In genomic region chr11:108111126-108111525, GRCh38 we compare ENCODE assay signal across 26 cellular contexts. TPM values are rescaled to one million over a fixed set of nuclear protein-coding genes. Genes with fewer than 3 reads are reported as not detected.
A peak's percentile ranks its signal among the peaks of the same experiment; 100 is the strongest.
DNase-seq lines count a peak whose midpoint lies in the region; ATAC-seq, FAIRE-seq and TF ChIP-seq lines count a peak whose summit lies in the region.
"Had no signal": no experiment of that assay in that cellular context is flagged by ENCODE, and none has a peak within 500 bp of the region (broad histone marks: within the 10 kb centered on the region; RNA-seq: fewer than 3 reads in every experiment).

No MANE protein-coding gene starts in this region.

- no peak for TF ChIP-seq CTCF in WTC11 (IDR thresholded peaks at IDR 0.05)

- H3K27ac Mint-ChIP-seq in activated naive CD8-positive, alpha-beta T cell, result peak overlapping the region; percentile 2
- no peak overlapping the region for H3K27ac Mint-ChIP-seq in activated naive CD8-positive, alpha-beta T cell treated with anti-CD3 and anti-CD28 coated beads for 36 hours
- H3K27ac Mint-ChIP-seq in WTC11, result no peak overlapping the region
- peak overlapping the region in 8 of 10 donors; percentile 11 to 63 (median 38) for H3K27ac Mint-ChIP-seq in naive thymus-derived CD8-positive, alpha-beta T cell
- H3K27ac Mint-ChIP-seq: T-helper 1 cell treated with Interleukin-12 subunit alpha and Interleukin-12 subunit beta and Interleukin-4 antibody, amounts not matched to agents 30 μg/mL and 1 μg/mL, for 36 hours had no signal

- FAIRE-seq in GM19239 (lab: Jason Lieb, UNC), result peak; percentile 11
- no peak for FAIRE-seq in RCC 7860 (lab: Jason Lieb, UNC)
- FAIRE-seq: bronchial epithelial cell, GM18507, pancreas had no signal

- CTCF ChIA-PET in WTC11 (lab: Charles Lee), result no interaction called here

- no peak for DNase-seq in activated naive CD8-positive, alpha-beta T cell treated with anti-CD3 and anti-CD28 coated beads for 36 hours
- DNase-seq in GM19239 (ENCODE audit: insufficient read length, low spot score) (no peak), WTC11 (ENCODE audit: low spot score) (no peak), RCC 7860 (ENCODE audit: low spot score) (no peak)
- DNase-seq in naive thymus-derived CD8-positive, alpha-beta T cell, result no peak
- no peak for DNase-seq in stimulated activated CD4-positive, alpha-beta T cell treated with anti-CD3 and anti-CD28 coated beads, Interleukin-4, amount 100 ng/mL, for 24 hours
- DNase-seq: activated CD4-positive, alpha-beta T cell treated with anti-CD3 and anti-CD28 coated beads for 4 hours; activated CD8-positive, alpha-beta memory T cell treated with anti-CD3 and anti-CD28 coated beads, Interleukin-2, amount 50 U/mL, for 48 hours; amygdala; C1 segment of cervical spinal cord; cortex of kidney; esophagus squamous epithelium; gastrocnemius medialis; hypothalamus; left lung; NCI-H1417 treated with DMSO at 0.1 percent for 48 hours; NCI-H2081 treated with DMSO at 0.1 percent for 48 hours; NCI-H510A; NK-92 treated with Interleukin-12 subunit alpha and Interleukin-12 subunit beta, amount 100 ng/mL, for 24 hours; pancreas; right cardiac atrium had no signal

- POLR2A ChIA-PET in WTC11 (lab: Charles Lee), result no interaction called here
- POLR2A ChIA-PET in naive thymus-derived CD8-positive, alpha-beta T cell (lab: Charles Lee), result no interaction called here

- H3K4me1 Mint-ChIP-seq in activated naive CD8-positive, alpha-beta T cell (ENCODE audit: low read depth), result no peaks in the 10 kb centered on the region
- no peaks in the 10 kb centered on the region for H3K4me1 Mint-ChIP-seq in activated naive CD8-positive, alpha-beta T cell treated with anti-CD3 and anti-CD28 coated beads for 36 hours
- peaks cover 10% of the 10 kb centered on the region for H3K4me1 Mint-ChIP-seq in WTC11
- peaks cover 0 to 6% (median 1%) of the 10 kb centered on the region in 4 donors for H3K4me1 Mint-ChIP-seq in naive thymus-derived CD8-positive, alpha-beta T cell

- peaks cover 2% of the 10 kb centered on the region for H3K36me3 Mint-ChIP-seq in activated naive CD8-positive, alpha-beta T cell
- H3K36me3 Mint-ChIP-seq in activated naive CD8-positive, alpha-beta T cell treated with anti-CD3 and anti-CD28 coated beads for 36 hours, result no peaks in the 10 kb centered on the region
- H3K36me3 Mint-ChIP-seq in WTC11, result no peaks in the 10 kb centered on the region
- peaks cover 0 to 1% (median under 1%) of the 10 kb centered on the region in 3 donors for H3K36me3 Mint-ChIP-seq in naive thymus-derived CD8-positive, alpha-beta T cell

- no peaks in the 10 kb centered on the region for H3K27me3 Mint-ChIP-seq in activated naive CD8-positive, alpha-beta T cell
- no peaks in the 10 kb centered on the region for H3K27me3 Mint-ChIP-seq in activated naive CD8-positive, alpha-beta T cell treated with anti-CD3 and anti-CD28 coated beads for 36 hours
- no peaks in the 10 kb centered on the region for H3K27me3 Mint-ChIP-seq in WTC11 (ENCODE audit: low read depth)
- no peaks in the 10 kb centered on the region for H3K27me3 Mint-ChIP-seq in naive thymus-derived CD8-positive, alpha-beta T cell

- no peaks in the 10 kb centered on the region for H3K9me3 Mint-ChIP-seq in activated naive CD8-positive, alpha-beta T cell (ENCODE audit: low read depth)
- no peaks in the 10 kb centered on the region for H3K9me3 Mint-ChIP-seq in activated naive CD8-positive, alpha-beta T cell treated with anti-CD3 and anti-CD28 coated beads for 36 hours
- H3K9me3 Mint-ChIP-seq in WTC11, result no peaks in the 10 kb centered on the region
- H3K9me3 Mint-ChIP-seq in naive thymus-derived CD8-positive, alpha-beta T cell, result no peaks in the 10 kb centered on the region
- H3K9me3 Mint-ChIP-seq: T-helper 1 cell treated with Interleukin-12 subunit alpha and Interleukin-12 subunit beta and Interleukin-4 antibody, amounts not matched to agents 30 μg/mL and 1 μg/mL, for 36 hours had no signal

- ATAC-seq in WTC11 (peak; percentile 54; the same call in 1 of the 2 replicates), GM18870 (IDR thresholded peaks at IDR 0.05; ENCODE audit: unreplicated experiment) (no peak)
- ATAC-seq in naive thymus-derived CD8-positive, alpha-beta T cell, result peak; percentile 39 to 52
- ATAC-seq: gastrocnemius medialis, left lung, pancreas, right cardiac atrium had no signal

- no peak overlapping the region for H3K4me3 Mint-ChIP-seq in activated naive CD8-positive, alpha-beta T cell
- H3K4me3 Mint-ChIP-seq in activated naive CD8-positive, alpha-beta T cell treated with anti-CD3 and anti-CD28 coated beads for 36 hours, result no peak overlapping the region
- no peak overlapping the region for H3K4me3 Mint-ChIP-seq in WTC11
- no peak overlapping the region for H3K4me3 Mint-ChIP-seq in naive thymus-derived CD8-positive, alpha-beta T cell
- H3K4me3 Mint-ChIP-seq: T-helper 1 cell treated with Interleukin-12 subunit alpha and Interleukin-12 subunit beta and Interleukin-4 antibody, amounts not matched to agents 30 μg/mL and 1 μg/mL, for 36 hours had no signal

TF ChIP-seq in WTC11, 78 proteins besides CTCF, POLR2A, EP300 and RAD21 (continues in another document):
- TF ChIP-seq RORB (CRISPR knock-in tag; IDR thresholded peaks at IDR 0.05) (no peak), FOXP4 (CRISPR knock-in tag; IDR thresholded peaks at IDR 0.05) (no peak), ELF4 (CRISPR knock-in tag; IDR thresholded peaks at IDR 0.05; ENCODE audit: low read depth) (no peak), PRRX2 (CRISPR knock-in tag; IDR thresholded peaks at IDR 0.05) (no peak), AR (CRISPR knock-in tag; IDR thresholded peaks at IDR 0.05) (no peak), NFYB (CRISPR knock-in tag; conservative IDR thresholded peaks at IDR 0.05; ENCODE audit: low read depth) (no peak), ZNF281 (CRISPR knock-in tag; IDR thresholded peaks at IDR 0.05) (no peak)
- TF ChIP-seq, protein P1, sequence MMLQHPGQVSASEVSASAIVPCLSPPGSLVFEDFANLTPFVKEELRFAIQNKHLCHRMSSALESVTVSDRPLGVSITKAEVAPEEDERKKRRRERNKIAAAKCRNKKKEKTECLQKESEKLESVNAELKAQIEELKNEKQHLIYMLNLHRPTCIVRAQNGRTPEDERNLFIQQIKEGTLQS (CRISPR knock-in tag; conservative IDR thresholded peaks at IDR 0.05), result no peak

RNA-seq across cellular contexts. Expression of gene ACAT1, which starts 10.2 kb away (rescaled TPM):
- total RNA-seq in activated naive CD8-positive, alpha-beta T cell treated with anti-CD3 and anti-CD28 coated beads for 36 hours, result 10 to 100 TPM; 63.6 to 74.3 TPM
- 31.4 to 39.1 TPM (median 37.1 TPM) in 3 replicates for total RNA-seq in WTC11 (2021)
- 10 to 100 TPM; 30.7 to 33.1 TPM for total RNA-seq in naive thymus-derived CD8-positive, alpha-beta T cell
- 10 to 100 TPM; 29.6 to 32.9 (median 29.7) TPM for polyA plus RNA-seq in naive thymus-derived CD8-positive, alpha-beta T cell

Comparison
In these comparisons a context has a peak if more than half of its experiments do, and no peak if none do; other contexts are left out.
1. H3K27ac Mint-ChIP-seq: peak in activated naive CD8-positive, alpha-beta T cell (single experiment) and naive thymus-derived CD8-positive, alpha-beta T cell (8 of 10); none in activated naive CD8-positive, alpha-beta T cell treated with anti-CD3 and anti-CD28 coated beads for 36 hours (single experiment) and WTC11 (single experiment).